15 cellular contexts compared by ENCODE assay signal in the genomic region with DNA sequence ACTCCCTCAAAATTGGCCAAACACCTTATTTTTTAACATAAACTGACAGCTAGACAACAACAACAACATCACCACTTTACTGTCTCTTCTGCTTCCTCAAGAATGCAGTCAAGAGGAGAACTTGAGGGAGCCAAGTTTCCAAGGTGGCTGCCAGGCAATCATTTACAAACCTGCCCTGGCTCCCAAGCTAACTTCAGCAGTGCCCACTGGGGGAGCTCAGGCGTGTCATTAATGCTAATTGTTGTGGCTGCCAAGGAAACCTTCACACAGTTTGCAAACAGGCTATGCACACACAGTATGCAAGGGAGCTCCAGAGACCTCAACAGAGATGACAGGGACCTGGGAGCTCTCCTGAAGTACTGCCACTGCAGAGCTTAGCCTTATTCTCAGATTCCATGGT. TPM values are rescaled to one million over a fixed set of nuclear protein-coding genes. Genes with fewer than 3 reads are reported as not detected.
DNase-seq lines count a peak whose midpoint lies in the region; ATAC-seq, FAIRE-seq and TF ChIP-seq lines count a peak whose summit lies in the region.
"Had no signal": no experiment of that assay in that cellular context is flagged by ENCODE, and none has a peak within 500 bp of the region (broad histone marks: within the 10 kb centered on the region; RNA-seq: fewer than 3 reads in every experiment).

No MANE protein-coding gene starts in this region.

- TF ChIP-seq CTCF in endothelial cell of umbilical vein (IDR thresholded peaks at IDR 0.05; ENCODE audit: extremely low read depth in 1 of 2, insufficient read depth in 1 of 2, low read depth in 1 of 2, low read length in 2 of 2): no peak

- dilution Hi-C loops in endothelial cell of umbilical vein (cut with MboI; ENCODE audit: extremely low pct_ligation_motif_present, low sequenced_read_pairs): no loop called here

- H3K79me2 ChIP-seq in GM23248 (ENCODE audit: insufficient read depth): peaks cover 66% of the 10 kb centered on the region
- no peaks in the 10 kb centered on the region for H3K79me2 ChIP-seq in endothelial cell of umbilical vein (ENCODE audit: control insufficient read depth, insufficient read depth, low read length)

- H3K9me1 ChIP-seq in endothelial cell of umbilical vein (replicated peaks; ENCODE audit: control insufficient read depth, extremely low read depth, insufficient read depth, low read length): no peaks in the 10 kb centered on the region

- H3K4me1 Mint-ChIP-seq in CD8-positive, alpha-beta memory T cell: peaks cover 5 to 12% (median 9%) of the 10 kb centered on the region in 3 donors

- POLR2A ChIA-PET in endothelial cell of umbilical vein (lab: Charles Lee): no interaction called here
- POLR2A ChIA-PET in CD8-positive, alpha-beta memory T cell (lab: Charles Lee): no interaction called here

- H3K9ac ChIP-seq in GM23248 (peak overlapping the region; percentile 91), endothelial cell of umbilical vein (replicated peaks; ENCODE audit: extremely low read depth, insufficient read depth, low read length) (no peak overlapping the region)

- peak overlapping the region; percentile 93 for H3K4me2 ChIP-seq in GM23248 (ENCODE audit: unreplicated experiment)
- no peak overlapping the region for H3K4me2 ChIP-seq in endothelial cell of umbilical vein (ENCODE audit: insufficient read depth, low read length)

- H3K9me3 ChIP-seq in GM23248 (ENCODE audit: low read depth) (no peaks in the 10 kb centered on the region), endothelial cell of umbilical vein (replicated peaks; ENCODE audit: control insufficient read depth, insufficient read depth, low read length) (no peaks in the 10 kb centered on the region)
- H3K9me3 ChIP-seq in CD8-positive, alpha-beta memory T cell (ENCODE audit: low read length): no peaks in the 10 kb centered on the region

- peaks cover 9% of the 10 kb centered on the region for H3F3A ChIP-seq in GM23248 (ENCODE audit: insufficient read depth)

- no peaks in the 10 kb centered on the region for H3K36me3 Mint-ChIP-seq in CD8-positive, alpha-beta memory T cell

- H3K9me3 Mint-ChIP-seq in CD8-positive, alpha-beta memory T cell: peaks cover 0 to 3% (median 0%) of the 10 kb centered on the region in 5 donors

- no peak for ATAC-seq in HG02981 (IDR thresholded peaks at IDR 0.05; ENCODE audit: unreplicated experiment)
- ATAC-seq: naive thymus-derived CD4-positive, alpha-beta T cell had no signal

- H3K4me3 ChIP-seq in GM23248 (peak overlapping the region; percentile 77), endothelial cell of umbilical vein (replicated peaks in 1 of 3; ENCODE audit: insufficient read depth in 1 of 3, low read depth in 1 of 3, low read length in 3 of 3) (no peak overlapping the region)
- no peak overlapping the region for H3K4me3 ChIP-seq in CD8-positive, alpha-beta memory T cell (ENCODE audit: low read length)

- H3K27me3 ChIP-seq in GM23248 (replicated peaks; ENCODE audit: insufficient read depth) (no peaks in the 10 kb centered on the region), endothelial cell of umbilical vein (ENCODE audit: control insufficient read depth in 2 of 2, insufficient read depth in 2 of 2, low read length in 2 of 2) (no peaks in the 10 kb centered on the region)
- H3K27me3 ChIP-seq in CD8-positive, alpha-beta memory T cell (ENCODE audit: insufficient read depth, low read length, poor library complexity, severe bottlenecking): peaks cover 5% of the 10 kb centered on the region

- in situ Hi-C loops in GM23248 (cut with MboI): no loop called here

- H3K4me3 Mint-ChIP-seq in CD8-positive, alpha-beta memory T cell: no peak overlapping the region

- 57 to 58% methylated on average over 1 of the region's 1 CpG for WGBS in GM23248 (ENCODE audit: low coverage in 1 of 2, low lambda C conversion rate in 2 of 2, missing lambda C conversion rate in 2 of 2), 2 experiments

- intact Hi-C loops in endothelial cell of umbilical vein (cut with micrococcal nuclease): no loop called here
- intact Hi-C loops in posterior vena cava (cut with DNase I): loop anchor here in 1 of 2 donors (10.0 kb wide), 1 partner anchor 71 kb away; a partner anchor contains a TSS

- DNase-seq in GM23248 (peak; percentile 48), NCI-H146 treated with DMSO at 0.1 percent for 48 hours (lab: John Stamatoyannopoulos, UW; ENCODE audit: unreplicated experiment) (peak; percentile 79), endothelial cell of umbilical vein (ENCODE audit: low read depth, low spot score) (no peak), retina (peak; percentile 18), posterior vena cava (ENCODE audit: low spot score) (no peak), ecto neural progenitor cell (ENCODE audit: low spot score) (no peak)
- DNase-seq in CD8-positive, alpha-beta memory T cell: no peak
- DNase-seq: activated T-cell treated with anti-CD3 and anti-CD28 coated beads for 4 hours; naive thymus-derived CD4-positive, alpha-beta T cell; stimulated activated CD4-positive, alpha-beta T cell treated with anti-CD3 and anti-CD28 coated beads, Interleukin-4, amount 100 ng/mL, for 4 hours had no signal

- H2AFZ ChIP-seq in GM23248 (no peak overlapping the region), endothelial cell of umbilical vein (ENCODE audit: low read depth, low read length) (no peak overlapping the region)

- CTCF ChIA-PET in endothelial cell of umbilical vein (lab: Charles Lee): interaction anchor here (1.5 kb wide), 1 partner anchor 12 kb away, joined by 7 read pairs; no protein-coding TSS in a partner anchor
- CTCF ChIA-PET in CD8-positive, alpha-beta memory T cell (lab: Charles Lee): no interaction called here

- no peak overlapping the region for H3K27ac Mint-ChIP-seq in CD8-positive, alpha-beta memory T cell
- H3K27ac Mint-ChIP-seq: naive thymus-derived CD4-positive, alpha-beta T cell had no signal

- peaks cover 25% of the 10 kb centered on the region for H3K4me1 ChIP-seq in GM23248 (ENCODE audit: insufficient read depth)
- peaks cover 5% of the 10 kb centered on the region for H3K4me1 ChIP-seq in endothelial cell of umbilical vein (ENCODE audit: control insufficient read depth, extremely low read depth, insufficient read depth, low read length)
- no peaks in the 10 kb centered on the region for H3K4me1 ChIP-seq in CD8-positive, alpha-beta memory T cell (ENCODE audit: insufficient read depth, low read length)

- H4K20me1 ChIP-seq in GM23248 (ENCODE audit: insufficient read depth) (no peaks in the 10 kb centered on the region), endothelial cell of umbilical vein (replicated peaks; ENCODE audit: control insufficient read depth, extremely low read depth, insufficient read depth, low read length) (no peaks in the 10 kb centered on the region)

- H3K9me2 ChIP-seq in GM23248 (ENCODE audit: insufficient read depth): no peaks in the 10 kb centered on the region

- H3K27ac ChIP-seq in GM23248 (peak overlapping the region; percentile 91), endothelial cell of umbilical vein (ENCODE audit: insufficient read depth, low read depth, low read length) (no peak overlapping the region)
- no peak overlapping the region for H3K27ac ChIP-seq in CD8-positive, alpha-beta memory T cell (ENCODE audit: low read depth, low read length)

- FAIRE-seq in endothelial cell of umbilical vein (lab: Jason Lieb, UNC): peak; percentile 40

- peaks cover 32 to 66% of the 10 kb centered on the region in 2 donors for H3K27me3 Mint-ChIP-seq in CD8-positive, alpha-beta memory T cell

- H3K36me3 ChIP-seq in GM23248 (ENCODE audit: low read depth): no peaks in the 10 kb centered on the region; the same call in 1 of the 2 replicates
- H3K36me3 ChIP-seq in endothelial cell of umbilical vein (ENCODE audit: control insufficient read depth in 2 of 2, extremely low read depth in 1 of 2, insufficient read depth in 2 of 2, low read length in 2 of 2): no peaks in the 10 kb centered on the region
- H3K36me3 ChIP-seq in CD8-positive, alpha-beta memory T cell (ENCODE audit: insufficient read depth, low read length): no peaks in the 10 kb centered on the region

- BruUV-seq in endothelial cell of umbilical vein (replicated peaks; lab: Mats Ljungman, UMichigan): no TSS peak

- no peak for TF ChIP-seq POLR2A in endothelial cell of umbilical vein (IDR thresholded peaks at IDR 0.05; ENCODE audit: low read depth, low read length)

TF ChIP-seq in endothelial cell of umbilical vein, 7 proteins besides CTCF, POLR2A, EP300 and RAD21 (continues in another document):
- TF ChIP-seq GATA2 (IDR thresholded peaks at IDR 0.05; ENCODE audit: insufficient read depth, insufficient read length, low read depth, low read length): no peak

RNA-seq across cellular contexts. Expression of a gene that starts 2.1 kb away (rescaled TPM):
- total RNA-seq in GM23248 (2014; rRNA removed; shearing (Covaris generic)): 19.8 and 34.0 TPM in 2 replicates
- 9.6 and 11.1 TPM in 2 replicates for polyA plus RNA-seq in GM23248 (2016; fragmentation: Nextera tagmentation; extraction: Ambion mirVana)
- total RNA-seq in endothelial cell of umbilical vein: 14.6 and 17.9 TPM in 2 replicates
- 3.0 and 4.1 TPM in 2 replicates for polyA plus RNA-seq in endothelial cell of umbilical vein
- 1.2 and 2.2 TPM in 2 replicates for polyA plus RNA-seq in endothelial cell of umbilical vein (2011; cell fraction: cytosol; rRNA removed)
- 18.3 and 20.0 TPM in 2 replicates for polyA plus RNA-seq in endothelial cell of umbilical vein (2011; cell fraction: nucleus; rRNA removed)
- 1.6 and 3.8 TPM in 2 replicates for polyA plus RNA-seq in endothelial cell of umbilical vein (2012)
- 4.3 and 11.6 TPM in 2 replicates for polyA minus RNA-seq in endothelial cell of umbilical vein
- 2.3 TPM for polyA minus RNA-seq in endothelial cell of umbilical vein (2011; cell fraction: cytosol; rRNA and poly(A)+ RNA removed)
- polyA minus RNA-seq in endothelial cell of umbilical vein (2011; cell fraction: nucleus; rRNA and poly(A)+ RNA removed): 15.4 and 15.7 TPM in 2 replicates
- total RNA-seq in posterior vena cava: 10 to 100 TPM; 10.9 to 15.5 TPM
- total RNA-seq in CD8-positive, alpha-beta memory T cell: under 1 TPM in 1 of 2 experiments, not detected in 1; 0.20 TPM
- polyA plus RNA-seq in CD8-positive, alpha-beta memory T cell: not detected
- total RNA-seq: T-helper 2 cell treated with Interferon-gamma antibody and Interleukin-4, amounts not matched to agents 100 ng/mL and 5 ng/mL, for 36 hours had no signal
- polyA plus RNA-seq: naive thymus-derived CD4-positive, alpha-beta T cell had no signal

RNA-seq across cellular contexts. Expression of a gene that starts 18.9 kb away (rescaled TPM):
- not detected in 2 replicates for total RNA-seq in GM23248 (2014; rRNA removed; shearing (Covaris generic))
- polyA plus RNA-seq in GM23248 (2016; fragmentation: Nextera tagmentation; extraction: Ambion mirVana): 0.14 TPM in 1 of 2 replicates, not detected in the other
- not detected in 2 replicates for total RNA-seq in endothelial cell of umbilical vein
- polyA plus RNA-seq in endothelial cell of umbilical vein: not detected in 2 replicates
- polyA plus RNA-seq in endothelial cell of umbilical vein (2011; cell fraction: cytosol; rRNA removed): not detected in 2 replicates
- polyA plus RNA-seq in endothelial cell of umbilical vein (2011; cell fraction: nucleus; rRNA removed): not detected in 2 replicates
- 0.09 TPM in 1 of 2 replicates, not detected in the other for polyA plus RNA-seq in endothelial cell of umbilical vein (2012)
- polyA minus RNA-seq in endothelial cell of umbilical vein: not detected in 2 replicates
- polyA minus RNA-seq in endothelial cell of umbilical vein (2011; cell fraction: cytosol; rRNA and poly(A)+ RNA removed): not detected
- not detected in 2 replicates for polyA minus RNA-seq in endothelial cell of umbilical vein (2011; cell fraction: nucleus; rRNA and poly(A)+ RNA removed)
- not detected for total RNA-seq in posterior vena cava
- total RNA-seq in CD8-positive, alpha-beta memory T cell: not detected
- polyA plus RNA-seq in CD8-positive, alpha-beta memory T cell: not detected
- total RNA-seq: cerebellum; naive thymus-derived CD4-positive, alpha-beta T cell; NCI-H460; T-helper 2 cell treated with Interferon-gamma antibody and Interleukin-4, amounts not matched to agents 100 ng/mL and 5 ng/mL, for 36 hours had no signal
- polyA plus RNA-seq: naive thymus-derived CD4-positive, alpha-beta T cell; thymus had no signal

Comparison
In these comparisons a context has a peak if more than half of its experiments do, and no peak if none do; other contexts are left out.
1. DNase-seq: peak in GM23248 (single experiment), NCI-H146 treated with DMSO at 0.1 percent for 48 hours (single experiment) and retina (single experiment); none in endothelial cell of umbilical vein (single experiment), posterior vena cava (single experiment), CD8-positive, alpha-beta memory T cell (0 of 5) and ecto neural progenitor cell (single experiment).
2. RNA of a gene that starts 2.1 kb away (total RNA-seq): 19.8 to 34.0 TPM in GM23248, 14.6 to 17.9 TPM in endothelial cell of umbilical vein and 10.9 to 15.5 TPM in posterior vena cava; 0.20 TPM in CD8-positive, alpha-beta memory T cell; every median in the first group is over 4 times any median in the second.